34 cellular contexts compared by ENCODE assay signal in genomic region chrX:153343674-153344073, GRCh38. TPM values are rescaled to one million over a fixed set of nuclear protein-coding genes. Genes with fewer than 3 reads are reported as not detected.
DNase-seq lines count a peak whose midpoint lies in the region; ATAC-seq lines count a peak whose summit lies in the region.
"Had no signal": no experiment of that assay in that cellular context is flagged by ENCODE, and none has a peak within 500 bp of the region (broad histone marks: within the 10 kb centered on the region; RNA-seq: fewer than 3 reads in every experiment).

No MANE protein-coding gene starts in this region.

- H3K27ac Mint-ChIP-seq in activated CD8-positive, alpha-beta memory T cell treated with anti-CD3 and anti-CD28 coated beads, Interleukin-2, amount 10 ng/mL, durations not matched to agents 7 days and 5 days, result peak overlapping the region; percentile 90
- peak overlapping the region; percentile 19 to 78 (median 48) for H3K27ac Mint-ChIP-seq in CD4-positive, alpha-beta memory T cell
- peak overlapping the region; percentile 97 for H3K27ac Mint-ChIP-seq in activated CD8-positive, alpha-beta T cell treated with anti-CD3 and anti-CD28 coated beads, Interleukin-2, amount 10 ng/mL, durations not matched to agents 7 days and 5 days
- H3K27ac Mint-ChIP-seq: GM23338, HFFc6 had no signal

- H3K4me1 Mint-ChIP-seq in activated CD8-positive, alpha-beta memory T cell treated with anti-CD3 and anti-CD28 coated beads, Interleukin-2, amount 10 ng/mL, durations not matched to agents 7 days and 5 days, result peaks cover 50% of the 10 kb centered on the region
- H3K4me1 Mint-ChIP-seq in CD4-positive, alpha-beta memory T cell, result peaks cover 15 to 39% (median 33%) of the 10 kb centered on the region in 4 donors
- H3K4me1 Mint-ChIP-seq in activated CD8-positive, alpha-beta T cell treated with anti-CD3 and anti-CD28 coated beads, Interleukin-2, amount 10 ng/mL, durations not matched to agents 7 days and 5 days (ENCODE audit: low read depth), result peaks cover 62% of the 10 kb centered on the region
- H3K4me1 Mint-ChIP-seq: GM23338 had no signal

- H3K9me3 ChIP-seq in CD4-positive, alpha-beta memory T cell (ENCODE audit: control insufficient read depth in 1 of 2, low read length in 2 of 2), result no peaks in the 10 kb centered on the region
- H3K9me3 ChIP-seq: esophagus squamous epithelium, prostate gland had no signal

- no peak overlapping the region for H3K27ac ChIP-seq in CD4-positive, alpha-beta memory T cell (ENCODE audit: low read depth, low read length)
- H3K27ac ChIP-seq: esophagus squamous epithelium, foreskin keratinocyte, prostate gland, tibial artery, WERI-Rb-1 had no signal

- H3K36me3 Mint-ChIP-seq in activated CD8-positive, alpha-beta memory T cell treated with anti-CD3 and anti-CD28 coated beads, Interleukin-2, amount 10 ng/mL, durations not matched to agents 7 days and 5 days, result peaks cover 64% of the 10 kb centered on the region
- peaks cover 31 to 50% of the 10 kb centered on the region in 2 donors for H3K36me3 Mint-ChIP-seq in CD4-positive, alpha-beta memory T cell
- peaks cover 77% of the 10 kb centered on the region for H3K36me3 Mint-ChIP-seq in activated CD8-positive, alpha-beta T cell treated with anti-CD3 and anti-CD28 coated beads, Interleukin-2, amount 10 ng/mL, durations not matched to agents 7 days and 5 days (ENCODE audit: low read depth)

- POLR2A ChIA-PET in CD4-positive, alpha-beta memory T cell (lab: Charles Lee; ENCODE audit: partially characterized antibody), result no interaction called here
- POLR2A ChIA-PET in activated CD8-positive, alpha-beta T cell treated with anti-CD3 and anti-CD28 coated beads, Interleukin-2, amount 10 ng/mL, durations not matched to agents 7 days and 5 days (lab: Charles Lee), result interaction anchor here (4.5 kb wide), 1 partner anchor 9 kb away, joined by 25 read pairs; the partner anchor contains the start of gene ZNF275

- no peaks in the 10 kb centered on the region for H3K9me3 Mint-ChIP-seq in activated CD8-positive, alpha-beta memory T cell treated with anti-CD3 and anti-CD28 coated beads, Interleukin-2, amount 10 ng/mL, durations not matched to agents 7 days and 5 days (ENCODE audit: low read depth)
- H3K9me3 Mint-ChIP-seq in CD4-positive, alpha-beta memory T cell, result peaks cover 0 to 2% (median 0%) of the 10 kb centered on the region in 8 donors
- no peaks in the 10 kb centered on the region for H3K9me3 Mint-ChIP-seq in activated CD8-positive, alpha-beta T cell treated with anti-CD3 and anti-CD28 coated beads, Interleukin-2, amount 10 ng/mL, durations not matched to agents 7 days and 5 days (ENCODE audit: insufficient read depth)
- H3K9me3 Mint-ChIP-seq: CD8-positive, alpha-beta memory T cell; GM23338; HFFc6 had no signal

- H3K4me3 ChIP-seq in CD4-positive, alpha-beta memory T cell (ENCODE audit: low read length in 2 of 2), result no peak overlapping the region
- H3K4me3 ChIP-seq: esophagus squamous epithelium, GM23338, prostate gland, tibial artery had no signal

- H3K4me3 Mint-ChIP-seq in activated CD8-positive, alpha-beta memory T cell treated with anti-CD3 and anti-CD28 coated beads, Interleukin-2, amount 10 ng/mL, durations not matched to agents 7 days and 5 days, result peak overlapping the region; percentile 40
- H3K4me3 Mint-ChIP-seq in CD4-positive, alpha-beta memory T cell, result peak overlapping the region in 4 of 8 donors; percentile 10 to 52 (median 41)
- H3K4me3 Mint-ChIP-seq in activated CD8-positive, alpha-beta T cell treated with anti-CD3 and anti-CD28 coated beads, Interleukin-2, amount 10 ng/mL, durations not matched to agents 7 days and 5 days, result peak overlapping the region; percentile 66
- H3K4me3 Mint-ChIP-seq: CD8-positive, alpha-beta memory T cell; GM23338; HFFc6 had no signal

- H3K27me3 ChIP-seq in CD4-positive, alpha-beta memory T cell (ENCODE audit: insufficient read depth, low read length), result no peaks in the 10 kb centered on the region
- H3K27me3 ChIP-seq: esophagus squamous epithelium, foreskin keratinocyte, tibial artery had no signal

- ATAC-seq in activated CD8-positive, alpha-beta memory T cell treated with anti-CD3 and anti-CD28 coated beads, Interleukin-2, amount 10 ng/mL, durations not matched to agents 7 days and 5 days, result no peak
- ATAC-seq in activated CD8-positive, alpha-beta T cell treated with anti-CD3 and anti-CD28 coated beads, Interleukin-2, amount 10 ng/mL, durations not matched to agents 7 days and 5 days, result peak; percentile 50
- ATAC-seq in HG02852 (IDR thresholded peaks at IDR 0.05; ENCODE audit: unreplicated experiment) (no peak), HG03378 (IDR thresholded peaks at IDR 0.05; ENCODE audit: unreplicated experiment) (no peak), GM21529 (IDR thresholded peaks at IDR 0.05; ENCODE audit: unreplicated experiment) (no peak)
- ATAC-seq: foreskin keratinocyte, GM23338, left ventricle myocardium superior, Panc1, sciatic nerve had no signal

- CTCF ChIA-PET in activated CD8-positive, alpha-beta memory T cell treated with anti-CD3 and anti-CD28 coated beads, Interleukin-2, amount 10 ng/mL, durations not matched to agents 7 days and 5 days (lab: Charles Lee), result interaction anchor here (1.3 to 1.4 kb wide), 2 partner anchors 56 to 163 kb away, joined by 3 to 4 read pairs; no protein-coding TSS in a partner anchor
- CTCF ChIA-PET in CD4-positive, alpha-beta memory T cell (lab: Charles Lee; ENCODE audit: partially characterized antibody), result no interaction called here
- CTCF ChIA-PET in activated CD8-positive, alpha-beta T cell treated with anti-CD3 and anti-CD28 coated beads, Interleukin-2, amount 10 ng/mL, durations not matched to agents 7 days and 5 days (lab: Charles Lee), result interaction anchor here (0.9 to 1.4 kb wide), 3 partner anchors 9 to 56 kb away, joined by 3 to 5 read pairs (median 3); partner anchors contain the start of gene ZNF275

- intact Hi-C loops in CD4-positive, alpha-beta memory T cell (cut with micrococcal nuclease), result no loop called here

- H3K27me3 Mint-ChIP-seq in activated CD8-positive, alpha-beta memory T cell treated with anti-CD3 and anti-CD28 coated beads, Interleukin-2, amount 10 ng/mL, durations not matched to agents 7 days and 5 days, result no peaks in the 10 kb centered on the region
- no peaks in the 10 kb centered on the region for H3K27me3 Mint-ChIP-seq in CD4-positive, alpha-beta memory T cell
- no peaks in the 10 kb centered on the region for H3K27me3 Mint-ChIP-seq in activated CD8-positive, alpha-beta T cell treated with anti-CD3 and anti-CD28 coated beads, Interleukin-2, amount 10 ng/mL, durations not matched to agents 7 days and 5 days (ENCODE audit: low read depth)

- no peak for DNase-seq in activated CD8-positive, alpha-beta memory T cell treated with anti-CD3 and anti-CD28 coated beads, Interleukin-2, amount 10 ng/mL, durations not matched to agents 7 days and 5 days
- no peak for DNase-seq in activated CD8-positive, alpha-beta memory T cell treated with anti-CD3 and anti-CD28 coated beads for 24 hours
- DNase-seq in CD4-positive, alpha-beta memory T cell, result no peak
- no peak for DNase-seq in activated CD8-positive, alpha-beta T cell treated with anti-CD3 and anti-CD28 coated beads, Interleukin-2, amount 10 ng/mL, durations not matched to agents 7 days and 5 days
- DNase-seq in dedifferentiated amniotic fluid mesenchymal stem cell (ENCODE audit: extremely low spot score), result peak; percentile 10
- DNase-seq: AML-193; central memory CD4-positive, alpha-beta T cell; DMS 273 treated with DMSO at 0.1 percent for 48 hours; EL; esophagus squamous epithelium; foreskin keratinocyte; head of caudate nucleus; HFFc6; left ventricle myocardium superior; NCI-H1436 treated with DMSO at 0.1 percent for 48 hours; nucleus accumbens; Right ventricle myocardium superior; stimulated activated CD8-positive, alpha-beta memory T cell treated with anti-CD3 and anti-CD28 coated beads, Interleukin-4, amount 100 ng/mL, for 48 hours; T1000; tibial artery; WERI-Rb-1 had no signal

- H3K4me1 ChIP-seq in CD4-positive, alpha-beta memory T cell (ENCODE audit: insufficient read depth, low read length), result peaks cover 29% of the 10 kb centered on the region
- H3K4me1 ChIP-seq: esophagus squamous epithelium, foreskin keratinocyte, prostate gland, tibial artery had no signal

- H3K36me3 ChIP-seq in CD4-positive, alpha-beta memory T cell (ENCODE audit: insufficient read depth, low read length), result peaks cover 15% of the 10 kb centered on the region
- H3K36me3 ChIP-seq: prostate gland had no signal

RNA-seq across cellular contexts. Expression of gene ZNF275, which starts 9.7 kb away (rescaled TPM):
- total RNA-seq in activated CD8-positive, alpha-beta memory T cell treated with anti-CD3 and anti-CD28 coated beads, Interleukin-2, amount 10 ng/mL, durations not matched to agents 7 days and 5 days, result 10 to 100 TPM; 11.8 to 11.9 TPM
- total RNA-seq in CD4-positive, alpha-beta memory T cell, result 10 to 100 TPM; 15.3 to 16.1 TPM
- polyA plus RNA-seq in CD4-positive, alpha-beta memory T cell, result 1 to 10 TPM; 2.0 to 5.3 TPM
- total RNA-seq in activated CD8-positive, alpha-beta T cell treated with anti-CD3 and anti-CD28 coated beads, Interleukin-2, amount 10 ng/mL, durations not matched to agents 7 days and 5 days, result 10 to 100 TPM; 20.8 to 22.3 TPM

RNA-seq across cellular contexts. Expression of gene PNMA6F, which starts 22.1 kb away (rescaled TPM):
- total RNA-seq in activated CD8-positive, alpha-beta memory T cell treated with anti-CD3 and anti-CD28 coated beads, Interleukin-2, amount 10 ng/mL, durations not matched to agents 7 days and 5 days, result not detected
- not detected for total RNA-seq in CD4-positive, alpha-beta memory T cell
- not detected for polyA plus RNA-seq in CD4-positive, alpha-beta memory T cell
- not detected for total RNA-seq in activated CD8-positive, alpha-beta T cell treated with anti-CD3 and anti-CD28 coated beads, Interleukin-2, amount 10 ng/mL, durations not matched to agents 7 days and 5 days
- total RNA-seq: A673; CD8-positive, alpha-beta memory T cell; dermis microvascular lymphatic vessel endothelial cell; esophagus squamous epithelium; foreskin keratinocyte; HFFc6; HT1080; left ventricle myocardium superior; mesenteric fat pad; Right ventricle myocardium superior; sciatic nerve had no signal
- polyA plus RNA-seq: CD8-positive, alpha-beta memory T cell; foreskin keratinocyte; keratinocyte had no signal

RNA-seq across cellular contexts. Expression of gene PNMA6E, which starts 57.5 kb away (rescaled TPM):
- total RNA-seq in activated CD8-positive, alpha-beta memory T cell treated with anti-CD3 and anti-CD28 coated beads, Interleukin-2, amount 10 ng/mL, durations not matched to agents 7 days and 5 days, result not detected
- not detected for total RNA-seq in CD4-positive, alpha-beta memory T cell
- not detected for polyA plus RNA-seq in CD4-positive, alpha-beta memory T cell
- total RNA-seq in activated CD8-positive, alpha-beta T cell treated with anti-CD3 and anti-CD28 coated beads, Interleukin-2, amount 10 ng/mL, durations not matched to agents 7 days and 5 days, result not detected
- total RNA-seq: A673; CD8-positive, alpha-beta memory T cell; dermis microvascular lymphatic vessel endothelial cell; esophagus squamous epithelium; foreskin keratinocyte; GM23338; HFFc6; left ventricle myocardium superior; mesenteric fat pad; Right ventricle myocardium superior; sciatic nerve had no signal
- polyA plus RNA-seq: CD8-positive, alpha-beta memory T cell; foreskin keratinocyte; GM23338; keratinocyte had no signal
